ENCODE assay signal across 10 cellular contexts in the genomic region with DNA sequence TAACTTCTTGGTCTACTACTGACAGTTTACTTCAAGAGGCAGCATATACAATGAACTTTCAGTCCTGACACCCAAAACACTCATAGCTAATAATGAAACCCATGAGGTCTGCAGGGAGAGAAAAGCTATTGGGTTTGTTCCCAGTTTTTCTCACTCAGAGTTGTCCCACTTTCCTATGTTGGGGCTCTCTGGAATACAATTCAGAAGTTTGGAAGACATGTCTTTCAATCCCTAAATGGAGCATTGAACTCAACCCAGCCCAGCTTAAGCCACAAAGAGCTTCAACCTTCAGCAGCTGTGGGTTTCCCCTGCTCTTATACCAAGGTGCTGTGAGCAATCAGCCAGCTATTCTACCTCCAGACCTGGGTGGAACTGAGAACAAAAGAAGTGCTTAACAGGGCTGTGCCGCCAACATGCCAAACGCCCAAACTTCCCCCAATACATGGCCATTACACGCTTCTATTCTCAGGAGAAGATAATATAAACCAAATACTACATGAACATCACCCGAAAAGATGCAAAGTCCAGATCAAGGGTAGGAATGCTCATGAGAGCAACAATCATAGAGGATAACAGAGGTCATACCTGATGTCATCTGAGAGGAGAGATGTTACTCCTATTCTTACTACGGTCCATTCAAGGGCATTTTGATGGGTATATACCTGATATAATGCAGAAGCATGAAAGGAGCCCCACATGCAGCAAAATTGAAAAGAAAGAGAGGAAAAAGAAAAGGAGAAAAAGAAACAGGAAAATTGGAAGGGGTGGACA.
DNase-seq lines count a peak whose midpoint lies in the region; ATAC-seq and TF ChIP-seq lines count a peak whose summit lies in the region.
"Had no signal": no experiment of that assay in that cellular context is flagged by ENCODE, and none has a peak within 500 bp of the region (broad histone marks: within the 10 kb centered on the region; RNA-seq: fewer than 3 reads in every experiment).

No MANE protein-coding gene starts in this region.

- H3K4me2 ChIP-seq in osteoblast (ENCODE audit: insufficient read depth, low read length): no peak overlapping the region

- H3K4me3 Mint-ChIP-seq in HFFc6: no peak overlapping the region
- H3K4me3 Mint-ChIP-seq: neural crest cell had no signal

- no peaks in the 10 kb centered on the region for H4K20me1 ChIP-seq in osteoblast (ENCODE audit: insufficient read depth, low read length)

- H3K27me3 Mint-ChIP-seq in HFFc6 (ENCODE audit: insufficient read depth): no peaks in the 10 kb centered on the region

- H3K4me3 ChIP-seq in osteoblast (ENCODE audit: insufficient read depth, low read length): no peak overlapping the region

- TF ChIP-seq POLR2A in GM18505 (IDR thresholded peaks at IDR 0.05; ENCODE audit: borderline replicate concordance, extremely low read depth, insufficient read depth, insufficient read length): no peak

- peaks cover 45% of the 10 kb centered on the region for H3K4me1 Mint-ChIP-seq in HFFc6 (ENCODE audit: low read depth)
- H3K4me1 Mint-ChIP-seq: neural crest cell had no signal

- H2AFZ ChIP-seq in osteoblast (ENCODE audit: low read length): no peak overlapping the region

- TF ChIP-seq CTCF in GM20000 (IDR thresholded peaks at IDR 0.05; ENCODE audit: extremely low read depth, missing control alignments): no peak
- no peak for TF ChIP-seq CTCF in osteoblast (IDR thresholded peaks at IDR 0.05; ENCODE audit: extremely low read depth, low read depth, low read length)
- no peak for TF ChIP-seq CTCF in HFFc6 (IDR thresholded peaks at IDR 0.05)

- H3K27ac Mint-ChIP-seq in HFFc6: no peak overlapping the region

- peaks cover 36% of the 10 kb centered on the region for H3K4me1 ChIP-seq in osteoblast (ENCODE audit: insufficient read depth, low read length)

- H3K36me3 ChIP-seq in osteoblast (ENCODE audit: insufficient read depth, low read length): no peaks in the 10 kb centered on the region

- no peaks in the 10 kb centered on the region for H3K27me3 ChIP-seq in osteoblast (ENCODE audit: insufficient read depth, low read length)

- H3K36me3 Mint-ChIP-seq in HFFc6 (ENCODE audit: low read depth): peaks cover 8% of the 10 kb centered on the region

- no peaks in the 10 kb centered on the region for H3K79me2 ChIP-seq in osteoblast (ENCODE audit: insufficient read depth, low read length)

- no peaks in the 10 kb centered on the region for H3K9me3 ChIP-seq in osteoblast (ENCODE audit: low read depth, low read length)

- DNase-seq in GM20000 (ENCODE audit: low spot score) (peak; percentile 15), left lobe of liver (ENCODE audit: low spot score) (no peak), mucosa of gallbladder (ENCODE audit: low spot score) (no peak), osteoblast (ENCODE audit: insufficient read length, low spot score, missing footprints) (no peak), HFFc6 (no peak), GDM1 (lab: John Stamatoyannopoulos, UW) (no peak)
- DNase-seq: NCI-H1105 had no signal

- peaks cover 6% of the 10 kb centered on the region; the same call in 1 of the 2 replicates for H3K9me3 Mint-ChIP-seq in HFFc6

- ATAC-seq in GM18505 (IDR thresholded peaks at IDR 0.05; ENCODE audit: unreplicated experiment) (peak; percentile 93), HG03196 (IDR thresholded peaks at IDR 0.05; ENCODE audit: unreplicated experiment) (peak; percentile 89), left lobe of liver (peak; percentile 27)

- no peak overlapping the region for H3K27ac ChIP-seq in osteoblast (ENCODE audit: low read depth, low read length)

Comparison
In these comparisons a context has a peak if more than half of its experiments do, and no peak if none do; other contexts are left out.
1. ATAC-seq: peak in every context shown above with its lines; median percentile 93 in GM18505; 89 in HG03196; 27 in left lobe of liver.